In genomic region chr3:57999423-58000115, GRCh38 we compare ENCODE assay signal across 1 cellular context.
TF ChIP-seq lines count a peak whose summit lies in the region.

No MANE protein-coding gene starts in this region.

TF ChIP-seq in HepG2, 621 proteins besides CTCF, POLR2A, EP300 and RAD21 (continued from another document and continues in another):
- TF ChIP-seq, protein P1, sequence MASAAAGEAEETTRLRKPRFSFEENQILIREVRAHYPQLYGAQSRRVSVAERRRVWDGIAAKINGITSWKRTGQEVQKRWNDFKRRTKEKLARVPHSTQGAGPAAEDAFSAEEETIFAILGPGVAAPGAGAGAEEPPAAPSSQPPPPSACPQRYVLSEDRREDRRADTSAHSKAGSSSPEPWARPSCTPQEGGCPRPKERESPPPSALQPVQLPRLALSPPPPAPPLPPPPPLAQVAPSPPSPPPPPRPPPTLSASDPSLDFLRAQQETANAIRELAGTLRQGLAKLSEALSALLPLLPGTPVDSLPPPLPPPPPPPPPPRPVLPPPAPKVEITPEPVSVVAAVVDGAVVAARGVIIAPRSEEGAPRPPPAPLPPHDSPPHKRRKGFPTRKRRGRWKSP (CRISPR knock-in tag; IDR thresholded peaks at IDR 0.05): no peak
- TF ChIP-seq ZNF24 (IDR thresholded peaks at IDR 0.05): no peak
- no peak for TF ChIP-seq ZMYM4 (CRISPR knock-in tag; IDR thresholded peaks at IDR 0.05)
- TF ChIP-seq ZNF260 (CRISPR knock-in tag; IDR thresholded peaks at IDR 0.05; ENCODE audit: borderline replicate concordance, low read depth): no peak
- TF ChIP-seq ZMAT3 (CRISPR knock-in tag; conservative IDR thresholded peaks at IDR 0.05): no peak
- TF ChIP-seq ZFP36L2 (CRISPR knock-in tag; IDR thresholded peaks at IDR 0.05): no peak
- no peak for TF ChIP-seq ZNF496 (CRISPR knock-in tag; IDR thresholded peaks at IDR 0.05; ENCODE audit: insufficient replicate concordance)
- no peak for TF ChIP-seq KMT2B (CRISPR knock-in tag; IDR thresholded peaks at IDR 0.05)
- TF ChIP-seq STAT6 (CRISPR knock-in tag; IDR thresholded peaks at IDR 0.05; ENCODE audit: borderline replicate concordance): no peak
- TF ChIP-seq ZNF850 (CRISPR knock-in tag; conservative IDR thresholded peaks at IDR 0.05): no peak
- TF ChIP-seq, protein P2, sequence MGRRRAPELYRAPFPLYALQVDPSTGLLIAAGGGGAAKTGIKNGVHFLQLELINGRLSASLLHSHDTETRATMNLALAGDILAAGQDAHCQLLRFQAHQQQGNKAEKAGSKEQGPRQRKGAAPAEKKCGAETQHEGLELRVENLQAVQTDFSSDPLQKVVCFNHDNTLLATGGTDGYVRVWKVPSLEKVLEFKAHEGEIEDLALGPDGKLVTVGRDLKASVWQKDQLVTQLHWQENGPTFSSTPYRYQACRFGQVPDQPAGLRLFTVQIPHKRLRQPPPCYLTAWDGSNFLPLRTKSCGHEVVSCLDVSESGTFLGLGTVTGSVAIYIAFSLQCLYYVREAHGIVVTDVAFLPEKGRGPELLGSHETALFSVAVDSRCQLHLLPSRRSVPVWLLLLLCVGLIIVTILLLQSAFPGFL (CRISPR knock-in tag; IDR thresholded peaks at IDR 0.05): no peak
- TF ChIP-seq ETV5 (CRISPR knock-in tag; IDR thresholded peaks at IDR 0.05; ENCODE audit: borderline replicate concordance): 0 out of 2 replicates have a peak, but pooled peaks have one; percentile 26
- TF ChIP-seq SIX4 (CRISPR knock-in tag; IDR thresholded peaks at IDR 0.05): 0 out of 2 replicates have a peak, but pooled peaks have one; percentile 40
- no peak for TF ChIP-seq KDM3A (CRISPR knock-in tag; IDR thresholded peaks at IDR 0.05; ENCODE audit: low read depth)
- TF ChIP-seq, protein P3, sequence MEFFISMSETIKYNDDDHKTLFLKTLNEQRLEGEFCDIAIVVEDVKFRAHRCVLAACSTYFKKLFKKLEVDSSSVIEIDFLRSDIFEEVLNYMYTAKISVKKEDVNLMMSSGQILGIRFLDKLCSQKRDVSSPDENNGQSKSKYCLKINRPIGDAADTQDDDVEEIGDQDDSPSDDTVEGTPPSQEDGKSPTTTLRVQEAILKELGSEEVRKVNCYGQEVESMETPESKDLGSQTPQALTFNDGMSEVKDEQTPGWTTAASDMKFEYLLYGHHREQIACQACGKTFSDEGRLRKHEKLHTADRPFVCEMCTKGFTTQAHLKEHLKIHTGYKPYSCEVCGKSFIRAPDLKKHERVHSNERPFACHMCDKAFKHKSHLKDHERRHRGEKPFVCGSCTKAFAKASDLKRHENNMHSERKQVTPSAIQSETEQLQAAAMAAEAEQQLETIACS (CRISPR knock-in tag; IDR thresholded peaks at IDR 0.05): no peak
- TF ChIP-seq KLF11 (CRISPR knock-in tag; IDR thresholded peaks at IDR 0.05): no peak
- no peak for TF ChIP-seq GMEB2 (CRISPR knock-in tag; IDR thresholded peaks at IDR 0.05; ENCODE audit: low read depth)
- no peak for TF ChIP-seq MED8 (CRISPR knock-in tag; IDR thresholded peaks at IDR 0.05; ENCODE audit: insufficient replicate concordance)
- TF ChIP-seq NRL (CRISPR knock-in tag; IDR thresholded peaks at IDR 0.05; ENCODE audit: borderline replicate concordance): no peak
- TF ChIP-seq STAT5B (CRISPR knock-in tag; IDR thresholded peaks at IDR 0.05): no peak
- TF ChIP-seq MIER3 (CRISPR knock-in tag; IDR thresholded peaks at IDR 0.05; ENCODE audit: borderline replicate concordance): no peak
- 0 out of 2 replicates have a peak, but pooled peaks have one; percentile 41 for TF ChIP-seq SP5 (CRISPR knock-in tag; IDR thresholded peaks at IDR 0.05; ENCODE audit: borderline replicate concordance, low read depth)
- TF ChIP-seq, protein P4, sequence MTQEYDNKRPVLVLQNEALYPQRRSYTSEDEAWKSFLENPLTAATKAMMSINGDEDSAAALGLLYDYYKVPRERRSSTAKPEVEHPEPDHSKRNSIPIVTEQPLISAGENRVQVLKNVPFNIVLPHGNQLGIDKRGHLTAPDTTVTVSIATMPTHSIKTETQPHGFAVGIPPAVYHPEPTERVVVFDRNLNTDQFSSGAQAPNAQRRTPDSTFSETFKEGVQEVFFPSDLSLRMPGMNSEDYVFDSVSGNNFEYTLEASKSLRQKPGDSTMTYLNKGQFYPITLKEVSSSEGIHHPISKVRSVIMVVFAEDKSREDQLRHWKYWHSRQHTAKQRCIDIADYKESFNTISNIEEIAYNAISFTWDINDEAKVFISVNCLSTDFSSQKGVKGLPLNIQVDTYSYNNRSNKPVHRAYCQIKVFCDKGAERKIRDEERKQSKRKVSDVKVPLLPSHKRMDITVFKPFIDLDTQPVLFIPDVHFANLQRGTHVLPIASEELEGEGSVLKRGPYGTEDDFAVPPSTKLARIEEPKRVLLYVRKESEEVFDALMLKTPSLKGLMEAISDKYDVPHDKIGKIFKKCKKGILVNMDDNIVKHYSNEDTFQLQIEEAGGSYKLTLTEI (CRISPR knock-in tag; conservative IDR thresholded peaks at IDR 0.05): no peak
- no peak for TF ChIP-seq POLR2G (IDR thresholded peaks at IDR 0.05; ENCODE audit: low read depth, low read length)
- TF ChIP-seq YY1 (IDR thresholded peaks at IDR 0.05; ENCODE audit: insufficient read depth, insufficient replicate concordance, low read depth, low read length): no peak
- TF ChIP-seq ZFY (CRISPR knock-in tag; IDR thresholded peaks at IDR 0.05): no peak
- no peak for TF ChIP-seq HOXA3 (CRISPR knock-in tag; IDR thresholded peaks at IDR 0.05)
- TF ChIP-seq, protein P5, sequence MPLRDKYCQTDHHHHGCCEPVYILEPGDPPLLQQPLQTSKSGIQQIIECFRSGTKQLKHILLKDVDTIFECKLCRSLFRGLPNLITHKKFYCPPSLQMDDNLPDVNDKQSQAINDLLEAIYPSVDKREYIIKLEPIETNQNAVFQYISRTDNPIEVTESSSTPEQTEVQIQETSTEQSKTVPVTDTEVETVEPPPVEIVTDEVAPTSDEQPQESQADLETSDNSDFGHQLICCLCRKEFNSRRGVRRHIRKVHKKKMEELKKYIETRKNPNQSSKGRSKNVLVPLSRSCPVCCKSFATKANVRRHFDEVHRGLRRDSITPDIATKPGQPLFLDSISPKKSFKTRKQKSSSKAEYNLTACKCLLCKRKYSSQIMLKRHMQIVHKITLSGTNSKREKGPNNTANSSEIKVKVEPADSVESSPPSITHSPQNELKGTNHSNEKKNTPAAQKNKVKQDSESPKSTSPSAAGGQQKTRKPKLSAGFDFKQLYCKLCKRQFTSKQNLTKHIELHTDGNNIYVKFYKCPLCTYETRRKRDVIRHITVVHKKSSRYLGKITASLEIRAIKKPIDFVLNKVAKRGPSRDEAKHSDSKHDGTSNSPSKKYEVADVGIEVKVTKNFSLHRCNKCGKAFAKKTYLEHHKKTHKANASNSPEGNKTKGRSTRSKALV (CRISPR knock-in tag; IDR thresholded peaks at IDR 0.05): no peak
- no peak for TF ChIP-seq ZNF33A (CRISPR knock-in tag; IDR thresholded peaks at IDR 0.05; ENCODE audit: borderline replicate concordance)
- TF ChIP-seq, protein P6, sequence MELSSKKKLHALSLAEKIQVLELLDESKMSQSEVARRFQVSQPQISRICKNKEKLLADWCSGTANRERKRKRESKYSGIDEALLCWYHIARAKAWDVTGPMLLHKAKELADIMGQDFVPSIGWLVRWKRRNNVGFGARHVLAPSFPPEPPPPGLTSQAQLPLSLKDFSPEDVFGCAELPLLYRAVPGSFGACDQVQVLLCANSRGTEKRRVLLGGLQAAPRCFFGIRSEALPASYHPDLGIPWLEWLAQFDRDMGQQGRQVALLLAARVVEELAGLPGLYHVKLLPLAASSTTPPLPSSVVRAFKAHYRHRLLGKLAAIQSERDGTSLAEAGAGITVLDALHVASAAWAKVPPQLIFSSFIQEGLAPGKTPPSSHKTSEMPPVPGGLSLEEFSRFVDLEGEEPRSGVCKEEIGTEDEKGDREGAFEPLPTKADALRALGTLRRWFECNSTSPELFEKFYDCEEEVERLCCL (CRISPR knock-in tag; IDR thresholded peaks at IDR 0.05; ENCODE audit: borderline replicate concordance): no peak
- TF ChIP-seq ZNF678 (CRISPR knock-in tag; IDR thresholded peaks at IDR 0.05): no peak
- TF ChIP-seq SOX13 (IDR thresholded peaks at IDR 0.05): no peak
- TF ChIP-seq SOX13 (CRISPR knock-in tag; conservative IDR thresholded peaks at IDR 0.05 in 1 of 2, IDR thresholded peaks at IDR 0.05 in 1 of 2): peak in 1 of 2 experiments; percentile 80; a peak in 2 of 4 replicates
- TF ChIP-seq PPARG (CRISPR knock-in tag; conservative IDR thresholded peaks at IDR 0.05): no peak
- no peak for TF ChIP-seq FOXA1 (IDR thresholded peaks at IDR 0.05)
- TF ChIP-seq FOXA1 (CRISPR knock-in tag; IDR thresholded peaks at IDR 0.05): peak; percentile 89
- TF ChIP-seq ZNF607 (CRISPR knock-in tag; IDR thresholded peaks at IDR 0.05; ENCODE audit: borderline replicate concordance): no peak
- no peak for TF ChIP-seq KDM6A (CRISPR knock-in tag; IDR thresholded peaks at IDR 0.05; ENCODE audit: low read depth)
- no peak for TF ChIP-seq MXD4 (CRISPR knock-in tag; IDR thresholded peaks at IDR 0.05)
- no peak for TF ChIP-seq REST (IDR thresholded peaks at IDR 0.05; ENCODE audit: borderline replicate concordance in 1 of 2, low read depth in 1 of 2, low read length in 2 of 2)
- TF ChIP-seq NR3C1 (CRISPR knock-in tag; IDR thresholded peaks at IDR 0.05): no peak
- no peak for TF ChIP-seq ZNF441 (CRISPR knock-in tag; IDR thresholded peaks at IDR 0.05; ENCODE audit: borderline replicate concordance)
- no peak for TF ChIP-seq SCMH1 (CRISPR knock-in tag; IDR thresholded peaks at IDR 0.05; ENCODE audit: borderline replicate concordance)
- TF ChIP-seq ZNF556 (CRISPR knock-in tag; IDR thresholded peaks at IDR 0.05; ENCODE audit: borderline replicate concordance): no peak
- TF ChIP-seq DNMT3B (CRISPR knock-in tag; conservative IDR thresholded peaks at IDR 0.05): no peak
- TF ChIP-seq TOPORS (CRISPR knock-in tag; IDR thresholded peaks at IDR 0.05): no peak
- TF ChIP-seq, protein P7, sequence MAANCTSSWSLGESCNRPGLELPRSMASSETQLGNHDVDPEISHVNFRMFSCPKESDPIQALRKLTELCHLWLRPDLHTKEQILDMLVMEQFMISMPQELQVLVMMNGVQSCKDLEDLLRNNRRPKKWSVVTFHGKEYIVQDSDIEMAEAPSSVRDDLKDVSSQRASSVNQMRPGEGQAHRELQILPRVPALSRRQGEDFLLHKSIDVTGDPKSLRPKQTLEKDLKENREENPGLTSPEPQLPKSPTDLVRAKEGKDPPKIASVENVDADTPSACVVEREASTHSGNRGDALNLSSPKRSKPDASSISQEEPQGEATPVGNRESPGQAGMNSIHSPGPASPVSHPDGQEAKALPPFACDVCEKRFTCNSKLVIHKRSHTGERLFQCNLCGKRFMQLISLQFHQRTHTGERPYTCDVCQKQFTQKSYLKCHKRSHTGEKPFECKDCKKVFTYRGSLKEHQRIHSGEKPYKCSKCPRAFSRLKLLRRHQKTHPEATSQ (CRISPR knock-in tag; IDR thresholded peaks at IDR 0.05; ENCODE audit: borderline replicate concordance): no peak
